1 cellular context compared by ENCODE assay signal in genomic region chr3:27219127-27219860, GRCh38.
TF ChIP-seq lines count a peak whose summit lies in the region.

No MANE protein-coding gene starts in this region.

TF ChIP-seq in HCT116, 20 proteins besides CTCF, POLR2A, EP300 and RAD21 (continued from another document):
- TF ChIP-seq ELF1 (IDR thresholded peaks at IDR 0.05; ENCODE audit: borderline replicate concordance, low read depth) (no peak), JUND (IDR thresholded peaks at IDR 0.05) (no peak), SP1 (IDR thresholded peaks at IDR 0.05; ENCODE audit: low read depth) (peak; percentile 44; the same call in 1 of the 2 replicates), ZFX (IDR thresholded peaks at IDR 0.05) (no peak), EGR1 (IDR thresholded peaks at IDR 0.05; ENCODE audit: low read depth) (no peak), ZBTB33 (IDR thresholded peaks at IDR 0.05; ENCODE audit: extremely low read depth, insufficient replicate concordance, low read length) (no peak), EZH2phosphoT487 (IDR thresholded peaks at IDR 0.05; ENCODE audit: borderline replicate concordance) (no peak), YY1 (IDR thresholded peaks at IDR 0.05; ENCODE audit: extremely low read depth, insufficient replicate concordance, low read depth, low read length) (no peak), CEBPB (IDR thresholded peaks at IDR 0.05; ENCODE audit: low read depth) (peak; percentile 23; the same call in 1 of the 2 replicates), SRF (IDR thresholded peaks at IDR 0.05; ENCODE audit: low read depth) (no peak)
